2 cellular contexts compared by ENCODE assay signal in genomic region chr1:94118471-94118870, GRCh38.
TF ChIP-seq lines count a peak whose summit lies in the region.

No MANE protein-coding gene starts in this region.

TF ChIP-seq in IMR-90, 13 proteins besides CTCF, POLR2A, EP300 and RAD21 (continued from another document):
- TF ChIP-seq RCOR1 (IDR thresholded peaks at IDR 0.05; ENCODE audit: insufficient replicate concordance, low read length) (no peak), FOS (IDR thresholded peaks at IDR 0.05; ENCODE audit: low read depth, low read length) (no peak), MXI1 (IDR thresholded peaks at IDR 0.05; ENCODE audit: borderline replicate concordance, low read depth, low read length) (no peak), CHD1 (IDR thresholded peaks at IDR 0.05; ENCODE audit: low read depth, low read length) (no peak)
TF ChIP-seq in IMR-90: peak in this region for 0.

TF ChIP-seq in SK-N-SH treated with all-trans-retinoic acid at 6 μM for 48 hours, 23 proteins besides CTCF, POLR2A, EP300 and RAD21:
- TF ChIP-seq PATZ1 (CRISPR knock-in tag; IDR thresholded peaks at IDR 0.05; ENCODE audit: borderline replicate concordance) = no peak
- no peak for TF ChIP-seq ZFP30 (CRISPR knock-in tag; IDR thresholded peaks at IDR 0.05)
- no peak for TF ChIP-seq CSDC2 (CRISPR knock-in tag; IDR thresholded peaks at IDR 0.05)
- TF ChIP-seq OSR1 (CRISPR knock-in tag; IDR thresholded peaks at IDR 0.05) = no peak
- TF ChIP-seq PPARA (CRISPR knock-in tag; IDR thresholded peaks at IDR 0.05; ENCODE audit: borderline replicate concordance) = no peak
- no peak for TF ChIP-seq BACH2 (CRISPR knock-in tag; IDR thresholded peaks at IDR 0.05; ENCODE audit: borderline replicate concordance)
- no peak for TF ChIP-seq ZC3H10 (CRISPR knock-in tag; IDR thresholded peaks at IDR 0.05)
- no peak for TF ChIP-seq ZFP3 (CRISPR knock-in tag; IDR thresholded peaks at IDR 0.05)
- TF ChIP-seq ZNF565 (CRISPR knock-in tag; conservative IDR thresholded peaks at IDR 0.05; ENCODE audit: low read depth) = no peak
- no peak for TF ChIP-seq RARB (CRISPR knock-in tag; IDR thresholded peaks at IDR 0.05)
- TF ChIP-seq TCF4 (CRISPR knock-in tag; IDR thresholded peaks at IDR 0.05; ENCODE audit: borderline replicate concordance) = no peak
- no peak for TF ChIP-seq ARNTL (CRISPR knock-in tag; IDR thresholded peaks at IDR 0.05; ENCODE audit: borderline replicate concordance, low read depth)
